Comparison of ENCODE assay signal across 8 cellular contexts in genomic region chr5:122101636-122102285, GRCh38. TPM values are rescaled to one million over a fixed set of nuclear protein-coding genes. Genes with fewer than 3 reads are reported as not detected.
A peak's percentile ranks its signal among the peaks of the same experiment; 100 is the strongest.
DNase-seq lines count a peak whose midpoint lies in the region; ATAC-seq and TF ChIP-seq lines count a peak whose summit lies in the region.

No MANE protein-coding gene starts in this region.

- intact Hi-C loops in Calu3 (cut with micrococcal nuclease; ENCODE audit: unreplicated experiment): loop anchor here (1.0 to 2.0 kb wide), 2 partner anchors 55 to 134 kb away; no protein-coding TSS in a partner anchor
- intact Hi-C loops in right cardiac atrium (cut with DNase I): loop anchor here in 1 of 4 donors (10.0 kb wide), 1 partner anchor 137 kb away; the partner anchor contains the start of gene SRFBP1
- intact Hi-C loops in upper lobe of right lung (cut with DNase I): no loop called here

- H3K9me2 ChIP-seq in SU-DHL-6 (replicated peaks; ENCODE audit: insufficient read depth, low read length): no peaks in the 10 kb centered on the region

- no peaks in the 10 kb centered on the region for H3F3A ChIP-seq in SU-DHL-6 (ENCODE audit: insufficient read depth)

- no peak overlapping the region for H3K27ac Mint-ChIP-seq in Calu3 (ENCODE audit: unreplicated experiment)

- H3K4me3 ChIP-seq in SU-DHL-6 (ENCODE audit: insufficient read depth, low read length, poor library complexity, severe bottlenecking) (no peak overlapping the region), right cardiac atrium (ENCODE audit: low read length) (no peak overlapping the region), upper lobe of right lung (no peak overlapping the region)

- H3K36me3 ChIP-seq in SU-DHL-6 (ENCODE audit: low read length) (no peaks in the 10 kb centered on the region), upper lobe of right lung (no peaks in the 10 kb centered on the region)

- no peak overlapping the region for H3K4me3 Mint-ChIP-seq in Calu3 (ENCODE audit: low read depth, unreplicated experiment)

- TF ChIP-seq CTCF in Calu3 (IDR thresholded peaks at IDR 0.05; ENCODE audit: unreplicated experiment) (peak; percentile 70), SU-DHL-6 (IDR thresholded peaks at IDR 0.05; ENCODE audit: insufficient read depth, low read length, poor library complexity, severe bottlenecking) (peak; percentile 33), upper lobe of right lung (IDR thresholded peaks at IDR 0.05) (peak; percentile 58)

- peak; percentile 58 for TF ChIP-seq RAD21 in Ishikawa (IDR thresholded peaks at IDR 0.05; ENCODE audit: low read depth)

- H3K4me1 Mint-ChIP-seq in Calu3 (ENCODE audit: low read depth, unreplicated experiment): peaks cover 25% of the 10 kb centered on the region

- no peaks in the 10 kb centered on the region for H3K36me3 Mint-ChIP-seq in Calu3 (ENCODE audit: insufficient read depth, unreplicated experiment)

- H2AFZ ChIP-seq in SU-DHL-6 (ENCODE audit: low read depth, low read length, severe bottlenecking): no peak overlapping the region

- TF ChIP-seq EP300 in Ishikawa (IDR thresholded peaks at IDR 0.05; ENCODE audit: borderline replicate concordance): no peak

- no peaks in the 10 kb centered on the region for H3K27me3 Mint-ChIP-seq in Calu3 (ENCODE audit: unreplicated experiment)

- H3K79me2 ChIP-seq in SU-DHL-6 (ENCODE audit: insufficient read depth, low read length): no peaks in the 10 kb centered on the region

- DNase-seq in Calu3 (peak; percentile 13), right cardiac atrium (no peak), upper lobe of right lung (no peak)
- DNase-seq in activated CD4-positive, alpha-beta T cell treated with anti-CD3 and anti-CD28 coated beads, Interleukin-2, amount 50 U/mL, for 48 hours: no peak
- no peak for DNase-seq in activated CD4-positive, alpha-beta T cell treated with anti-CD3 and anti-CD28 coated beads for 4 hours

- no TSS peak for BruUV-seq in Calu3 (replicated peaks; lab: Mats Ljungman, UMichigan)

- H3K27ac ChIP-seq in SU-DHL-6 (ENCODE audit: low read depth, low read length) (no peak overlapping the region), right cardiac atrium (ENCODE audit: low read length) (no peak overlapping the region), upper lobe of right lung (no peak overlapping the region)

- no peak overlapping the region for H3K9ac ChIP-seq in SU-DHL-6 (ENCODE audit: low read length)

- H3K9me3 Mint-ChIP-seq in Calu3 (ENCODE audit: low read depth, unreplicated experiment): no peaks in the 10 kb centered on the region

- H3K4me2 ChIP-seq in SU-DHL-6 (ENCODE audit: low read depth, low read length, poor library complexity, severe bottlenecking): no peak overlapping the region

- H3K4me1 ChIP-seq in right cardiac atrium (ENCODE audit: control insufficient read depth, insufficient read depth, low read length) (no peaks in the 10 kb centered on the region), upper lobe of right lung (no peaks in the 10 kb centered on the region)

- H3K9me3 ChIP-seq in SU-DHL-6 (ENCODE audit: insufficient read depth, low read length) (no peaks in the 10 kb centered on the region), right cardiac atrium (ENCODE audit: control insufficient read depth, low read length) (no peaks in the 10 kb centered on the region), upper lobe of right lung (no peaks in the 10 kb centered on the region)

- H3K27me3 ChIP-seq in SU-DHL-6 (ENCODE audit: low read length) (no peaks in the 10 kb centered on the region), right cardiac atrium (ENCODE audit: control insufficient read depth, insufficient read depth) (no peaks in the 10 kb centered on the region), upper lobe of right lung (no peaks in the 10 kb centered on the region)

- ATAC-seq in GM19452 (IDR thresholded peaks at IDR 0.05; ENCODE audit: unreplicated experiment) (peak; percentile 72), right cardiac atrium (peak; percentile 31 to 51), upper lobe of right lung (peak; percentile 57)

- CTCF ChIA-PET in Calu3 (lab: Charles Lee): interaction anchor here (0.8 to 2.1 kb wide), 9 partner anchors 8 to 133 kb away, joined by 3 to 15 read pairs (median 9); partner anchors contain the start of genes LOX and ZNF474

- H4K20me1 ChIP-seq in SU-DHL-6 (ENCODE audit: low read depth, low read length): no peaks in the 10 kb centered on the region

- WGBS in right cardiac atrium: 28% methylated on average over 4 of the region's 4 CpGs

TF ChIP-seq in Ishikawa, 13 proteins besides CTCF, POLR2A, EP300 and RAD21:
- TF ChIP-seq EGR1 (IDR thresholded peaks at IDR 0.05): no peak
- no peak for TF ChIP-seq TCF12 (IDR thresholded peaks at IDR 0.05; ENCODE audit: low read depth)
- no peak for TF ChIP-seq CREB1 (IDR thresholded peaks at IDR 0.05; ENCODE audit: low read depth)
- no peak for TF ChIP-seq YY1 (IDR thresholded peaks at IDR 0.05; ENCODE audit: low read depth)
TF ChIP-seq in Ishikawa: peak in this region for 0.

RNA-seq across cellular contexts. Expression of gene LOX, which starts 23.7 kb away (rescaled TPM):
- total RNA-seq in Calu3 (2022) (3.6 and 8.7 TPM in 2 replicates), right cardiac atrium (10 to 100 TPM in 3 of 4 donors, 1 to 10 TPM in 1; 9.5 to 28.4 (median 19.7) TPM), upper lobe of right lung (26.8 TPM)
- polyA plus RNA-seq in right cardiac atrium: 8.4 TPM

RNA-seq across cellular contexts. Expression of gene ZNF474, which starts 27.6 kb away (rescaled TPM):
- total RNA-seq in Calu3 (2022): 0.29 and 0.73 TPM in 2 replicates
- under 1 TPM in 2 of 4 donors, not detected in 2; 0.25 to 0.32 TPM for total RNA-seq in right cardiac atrium
- not detected for polyA plus RNA-seq in right cardiac atrium
- total RNA-seq in upper lobe of right lung: not detected
